Comparison of ENCODE assay signal across 14 cellular contexts in the genomic region with DNA sequence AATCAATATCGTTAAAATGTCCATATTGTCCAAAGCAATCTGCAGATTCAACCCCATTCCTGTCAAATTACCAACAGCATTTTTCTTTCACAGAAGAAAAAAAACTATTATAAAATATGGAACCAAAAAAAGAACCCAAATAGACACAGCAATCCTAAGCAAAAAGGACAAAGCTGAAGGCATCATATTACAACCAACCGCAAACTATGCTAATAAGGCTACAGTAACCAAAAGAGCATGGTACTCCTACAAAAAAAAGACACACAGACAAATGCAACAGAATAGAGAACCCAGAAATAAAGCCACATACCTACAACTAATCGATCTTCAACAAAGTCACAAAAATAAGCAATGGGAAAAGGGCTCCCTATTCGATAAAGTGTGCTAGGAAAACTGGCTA. TPM values are rescaled to one million over a fixed set of nuclear protein-coding genes. Genes with fewer than 3 reads are reported as not detected.
DNase-seq lines count a peak whose midpoint lies in the region; FAIRE-seq and TF ChIP-seq lines count a peak whose summit lies in the region.
"Had no signal": no experiment of that assay in that cellular context is flagged by ENCODE, and none has a peak within 500 bp of the region (broad histone marks: within the 10 kb centered on the region; RNA-seq: fewer than 3 reads in every experiment).

No MANE protein-coding gene starts in this region.

- H2BK5ac ChIP-seq in H1 (ENCODE audit: low read depth, low read length) = no peak overlapping the region

- H3K79me2 ChIP-seq in H1 (ENCODE audit: control insufficient read depth in 1 of 2, insufficient read depth in 2 of 2, low read length in 2 of 2) = peaks cover 0 to 47% of the 10 kb centered on the region in 2 experiments; a peak in 2 of 4 replicates
- H3K79me2 ChIP-seq in osteoblast (ENCODE audit: insufficient read depth, low read length) = peaks cover 12% of the 10 kb centered on the region

- no peaks in the 10 kb centered on the region for H3K79me1 ChIP-seq in H1 (ENCODE audit: low read depth, low read length)

- H4K20me1 ChIP-seq in H1 (replicated peaks in 1 of 2; ENCODE audit: control insufficient read depth in 1 of 2, insufficient read depth in 2 of 2, low read length in 2 of 2) (peaks cover 0 to 5% of the 10 kb centered on the region in 2 experiments), osteoblast (ENCODE audit: insufficient read depth, low read length) (peaks cover 26% of the 10 kb centered on the region)
- H4K20me1 ChIP-seq: BLaER1 had no signal

- TF ChIP-seq CTCF in HEK293 (tag by site-specific recombination; IDR thresholded peaks at IDR 0.05) (no peak), H1 (IDR thresholded peaks at IDR 0.05; ENCODE audit: control extremely low read depth in 1 of 3, insufficient read depth in 1 of 3, low read depth in 1 of 3, low read length in 3 of 3) (no peak), osteoblast (IDR thresholded peaks at IDR 0.05; ENCODE audit: extremely low read depth, low read depth, low read length) (no peak), coronary artery (IDR thresholded peaks at IDR 0.05) (no peak)

- peaks cover 11% of the 10 kb centered on the region for H3K9me3 Mint-ChIP-seq in activated CD4-positive, alpha-beta T cell treated with anti-CD3 and anti-CD28 coated beads, Interleukin-2, amount 10 ng/mL, durations not matched to agents 7 days and 5 days

- H3K4me3 ChIP-seq in HEK293 (ENCODE audit: low read depth, low read length) = no peak overlapping the region
- H3K4me3 ChIP-seq in H1 (ENCODE audit: extremely low read depth in 1 of 4, insufficient read depth in 2 of 4, low read depth in 3 of 4, low read length in 4 of 4) = peak overlapping the region in 1 of 4 experiments; percentile 14; a peak in 1 of 8 replicates
- no peak overlapping the region for H3K4me3 ChIP-seq in osteoblast (ENCODE audit: insufficient read depth, low read length)
- no peak overlapping the region for H3K4me3 ChIP-seq in coronary artery
- H3K4me3 ChIP-seq: BLaER1, HAP-1, SJCRH30 had no signal

- H4K5ac ChIP-seq in H1 (ENCODE audit: insufficient read length, low read depth, low read length) = no peak overlapping the region

- no peaks in the 10 kb centered on the region for H3K27me3 ChIP-seq in H1 (replicated peaks in 1 of 4; ENCODE audit: control insufficient read depth in 3 of 4, extremely low read depth in 1 of 4, insufficient read depth in 3 of 4, low read length in 3 of 4)
- no peaks in the 10 kb centered on the region for H3K27me3 ChIP-seq in osteoblast (ENCODE audit: insufficient read depth, low read length)
- H3K27me3 ChIP-seq: BLaER1, SJCRH30 had no signal

- H4K91ac ChIP-seq in H1 (replicated peaks; ENCODE audit: insufficient read length, low read length) = no peak overlapping the region

- no peak overlapping the region for H2BK20ac ChIP-seq in H1 (ENCODE audit: low read length)

- 74% methylated on average over 4 of the region's 4 CpGs; no CpG with 5 or more reads in 1 of the 2 experiments for WGBS in H1 (ENCODE audit: extremely low coverage in 1 of 2, insufficient coverage in 1 of 2, insufficient read length in 1 of 2, insufficient replicate concordance in 2 of 2, low coverage in 1 of 2, low lambda C conversion rate in 2 of 2, missing lambda C conversion rate in 1 of 2), 2 experiments

- POLR2A ChIA-PET in HEK293 (lab: Yijun Ruan, JAX) = no interaction called here
- POLR2A ChIA-PET in H1 (lab: Charles Lee; ENCODE audit: partially characterized antibody) = no interaction called here
- POLR2A ChIA-PET in activated CD4-positive, alpha-beta T cell treated with anti-CD3 and anti-CD28 coated beads, Interleukin-2, amount 10 ng/mL, durations not matched to agents 7 days and 5 days (lab: Charles Lee) = no interaction called here

- H3K14ac ChIP-seq in H1 (ENCODE audit: insufficient read length) = no peak overlapping the region

- H3K23ac ChIP-seq in H1 (ENCODE audit: insufficient read length) = no peak overlapping the region

- H3K4me1 ChIP-seq in HEK293 (ENCODE audit: control insufficient read depth, insufficient read depth, low read length) = peaks cover 17% of the 10 kb centered on the region
- H3K4me1 ChIP-seq in H1 (replicated peaks in 1 of 4; ENCODE audit: control insufficient read depth in 3 of 4, insufficient read depth in 4 of 4, low read length in 3 of 4) = peaks cover 0 to 3% (median 0%) of the 10 kb centered on the region in 4 experiments; a peak in 3 of 7 replicates
- H3K4me1 ChIP-seq in osteoblast (ENCODE audit: insufficient read depth, low read length) = no peaks in the 10 kb centered on the region

- H3K36me3 ChIP-seq in HEK293 (ENCODE audit: control insufficient read depth in 2 of 2, insufficient read depth in 1 of 2, low read length in 2 of 2) (peaks cover 0 to 3% of the 10 kb centered on the region in 2 experiments; a peak in 1 of 3 replicates), H1 (ENCODE audit: control insufficient read depth in 2 of 4, insufficient read depth in 4 of 4, low read length in 3 of 4) (no peaks in the 10 kb centered on the region), osteoblast (ENCODE audit: insufficient read depth, low read length) (no peaks in the 10 kb centered on the region)

- H3K4me1 Mint-ChIP-seq in activated CD4-positive, alpha-beta T cell treated with anti-CD3 and anti-CD28 coated beads, Interleukin-2, amount 10 ng/mL, durations not matched to agents 7 days and 5 days = peaks cover 26% of the 10 kb centered on the region

- H3K27ac Mint-ChIP-seq in activated CD4-positive, alpha-beta T cell treated with anti-CD3 and anti-CD28 coated beads, Interleukin-2, amount 10 ng/mL, durations not matched to agents 7 days and 5 days = no peak overlapping the region
- H3K27ac Mint-ChIP-seq: IgD-negative memory B cell had no signal

- H3K36me3 Mint-ChIP-seq in activated CD4-positive, alpha-beta T cell treated with anti-CD3 and anti-CD28 coated beads, Interleukin-2, amount 10 ng/mL, durations not matched to agents 7 days and 5 days (ENCODE audit: low read depth) = peaks cover 32% of the 10 kb centered on the region

- peak; percentile 30 for DNase-seq in NCI-H2029 (lab: John Stamatoyannopoulos, UW)
- no peak for DNase-seq in H1 (ENCODE audit: low read depth in 1 of 2, low spot score in 2 of 2)
- peak; percentile 32 for DNase-seq in osteoblast (ENCODE audit: insufficient read length, low spot score, missing footprints)
- no peak for DNase-seq in coronary artery (ENCODE audit: low spot score)
- no peak for DNase-seq in activated CD4-positive, alpha-beta T cell treated with anti-CD3 and anti-CD28 coated beads, Interleukin-2, amount 10 ng/mL, durations not matched to agents 7 days and 5 days
- no peak for DNase-seq in iPS-NIHi11 (ENCODE audit: low spot score)
- DNase-seq: DMS 273 treated with DMSO at 0.1 percent for 48 hours, NCI-H510A treated with DMSO at 0.1 percent for 48 hours had no signal

- no peak overlapping the region for H3K27ac ChIP-seq in HEK293 (ENCODE audit: extremely low read depth, low read depth, low read length)
- H3K27ac ChIP-seq in H1 (ENCODE audit: low read depth, low read length) = no peak overlapping the region
- H3K27ac ChIP-seq in osteoblast (ENCODE audit: low read depth, low read length) = no peak overlapping the region
- H3K27ac ChIP-seq in coronary artery = no peak overlapping the region
- H3K27ac ChIP-seq: BLaER1, RWPE1, SJCRH30 had no signal

- H2BK120ac ChIP-seq in H1 (replicated peaks; ENCODE audit: low read depth, low read length) = no peak overlapping the region

- peak overlapping the region; percentile 16 to 26; a peak in 3 of 4 replicates for H3K4me2 ChIP-seq in H1 (ENCODE audit: insufficient read depth in 1 of 2, low read depth in 2 of 2, low read length in 2 of 2)
- no peak overlapping the region for H3K4me2 ChIP-seq in osteoblast (ENCODE audit: insufficient read depth, low read length)
- H3K4me2 ChIP-seq: BLaER1 had no signal

- H3K23me2 ChIP-seq in H1 (ENCODE audit: low read depth, low read length) = no peaks in the 10 kb centered on the region

- TF ChIP-seq POLR2A in H1 (IDR thresholded peaks at IDR 0.05; ENCODE audit: control extremely low read depth in 1 of 2, low read depth in 2 of 2, low read length in 2 of 2) = no peak

- no peak for TF ChIP-seq EP300 in H1 (IDR thresholded peaks at IDR 0.05; ENCODE audit: borderline replicate concordance in 1 of 2, low read depth in 2 of 2, low read length in 2 of 2)

- H2AK5ac ChIP-seq in H1 (ENCODE audit: low read depth, low read length) = no peak overlapping the region

- H3K18ac ChIP-seq in H1 (ENCODE audit: extremely low read depth, low read length) = no peak overlapping the region

- H3K4ac ChIP-seq in H1 (replicated peaks; ENCODE audit: insufficient read length, low read depth, low read length) = no peak overlapping the region

- no peak for TF ChIP-seq RAD21 in H1 (IDR thresholded peaks at IDR 0.05 in 1 of 2, conservative IDR thresholded peaks at IDR 0.05 in 1 of 2; ENCODE audit: low read depth in 2 of 2, low read length in 2 of 2)

- H2AFZ ChIP-seq in H1 (ENCODE audit: low read length) = no peak overlapping the region
- no peak overlapping the region for H2AFZ ChIP-seq in osteoblast (ENCODE audit: low read length)

- FAIRE-seq in H1 (lab: Jason Lieb, UNC) = peak; percentile 57

- H3K9me3 ChIP-seq in HEK293 (ENCODE audit: control insufficient read depth, insufficient read depth, low read depth, low read length) = no peaks in the 10 kb centered on the region
- no peaks in the 10 kb centered on the region for H3K9me3 ChIP-seq in H1 (ENCODE audit: insufficient read depth in 2 of 2, low read depth in 1 of 2, low read length in 1 of 2)
- no peaks in the 10 kb centered on the region for H3K9me3 ChIP-seq in osteoblast (ENCODE audit: low read depth, low read length)
- H3K9me3 ChIP-seq: HAP-1, SJCRH30 had no signal

- CTCF ChIA-PET in HEK293 (lab: Yijun Ruan, JAX) = interaction anchor here (0.7 to 1.2 kb wide), 2 partner anchors 11 to 20 kb away, joined by 3 to 4 read pairs; no protein-coding TSS in a partner anchor
- CTCF ChIA-PET in H1 (lab: Charles Lee; ENCODE audit: partially characterized antibody) = no interaction called here
- CTCF ChIA-PET in activated CD4-positive, alpha-beta T cell treated with anti-CD3 and anti-CD28 coated beads, Interleukin-2, amount 10 ng/mL, durations not matched to agents 7 days and 5 days (lab: Charles Lee) = no interaction called here

- no peaks in the 10 kb centered on the region for H3K27me3 Mint-ChIP-seq in activated CD4-positive, alpha-beta T cell treated with anti-CD3 and anti-CD28 coated beads, Interleukin-2, amount 10 ng/mL, durations not matched to agents 7 days and 5 days
- H3K27me3 Mint-ChIP-seq: IgD-negative memory B cell had no signal

- H4K8ac ChIP-seq in H1 (ENCODE audit: extremely low read depth, insufficient read depth, low read length) = no peak overlapping the region

- H3K9ac ChIP-seq in H1 (replicated peaks in 1 of 4; ENCODE audit: extremely low read depth in 1 of 4, low read depth in 3 of 4, low read length in 3 of 4) = no peak overlapping the region
- H3K9ac ChIP-seq: BLaER1 had no signal

- H3K56ac ChIP-seq in H1 (replicated peaks; ENCODE audit: insufficient read length, low read depth, low read length) = no peak overlapping the region

- H2BK12ac ChIP-seq in H1 (ENCODE audit: low read depth, low read length) = no peak overlapping the region

- H3K4me3 Mint-ChIP-seq in activated CD4-positive, alpha-beta T cell treated with anti-CD3 and anti-CD28 coated beads, Interleukin-2, amount 10 ng/mL, durations not matched to agents 7 days and 5 days = no peak overlapping the region

- no peak overlapping the region for H2BK15ac ChIP-seq in H1 (ENCODE audit: low read length)

RNA-seq across cellular contexts. Expression of gene RNGTT, which starts 49.2 kb away (rescaled TPM):
- total RNA-seq in H1 (2021; fragmentation: NEBNext Ultra II Directional; extraction: Animal tissue kit (Norgen Biotek cat#: 25700)) = 18.7 and 21.2 TPM in 2 replicates
- 2.6 and 3.6 TPM in 2 replicates for polyA plus RNA-seq in H1 (2011; rRNA removed)
- 6.2 TPM for polyA plus RNA-seq in H1 (2011; cell fraction: cytosol; rRNA removed)
- 3.5 TPM for polyA plus RNA-seq in H1 (2011; cell fraction: nucleus; rRNA removed)
- 8.4 to 13.3 TPM (median 10.1 TPM) in 4 replicates for polyA plus RNA-seq in H1 (2012, experiment 1 of 2)
- polyA plus RNA-seq in H1 (2012, experiment 2 of 2) = 1.1 TPM
- 9.0 TPM for polyA plus RNA-seq in H1 (2013, experiment 1 of 2)
- 9.7 TPM for polyA plus RNA-seq in H1 (2013, experiment 2 of 2)
- polyA minus RNA-seq in H1 (2011; rRNA and poly(A)+ RNA removed) = 8.6 and 12.4 TPM in 2 replicates
- polyA minus RNA-seq in H1 (2011; cell fraction: cytosol; rRNA and poly(A)+ RNA removed) = 9.0 TPM
- 22.1 TPM for polyA minus RNA-seq in H1 (2011; cell fraction: nucleus; rRNA and poly(A)+ RNA removed)
- 19.2 and 20.3 TPM in 2 replicates for total RNA-seq in osteoblast
- 10 to 100 TPM; 18.9 to 21.3 TPM for total RNA-seq in activated CD4-positive, alpha-beta T cell treated with anti-CD3 and anti-CD28 coated beads, Interleukin-2, amount 10 ng/mL, durations not matched to agents 7 days and 5 days

Comparison
In these comparisons a context has a peak if more than half of its experiments do, and no peak if none do; other contexts are left out.
1. DNase-seq: peak in NCI-H2029 (single experiment) and osteoblast (single experiment); none in H1 (0 of 2), coronary artery (single experiment), activated CD4-positive, alpha-beta T cell treated with anti-CD3 and anti-CD28 coated beads, Interleukin-2, amount 10 ng/mL, durations not matched to agents 7 days and 5 days (single experiment) and iPS-NIHi11 (single experiment).